ENCODE assay signal across 8 cellular contexts in genomic region chr6:52284460-52285173, GRCh38. TPM values are rescaled to one million over a fixed set of nuclear protein-coding genes. Genes with fewer than 3 reads are reported as not detected.
DNase-seq lines count a peak whose midpoint lies in the region; ATAC-seq and TF ChIP-seq lines count a peak whose summit lies in the region.

TSS of gene MCM3 (minus strand) at chr6:52284742. CDS start at chr6:52284674, 68 bp downstream.

- no peak; the same call in 1 of the 2 replicates for TF ChIP-seq EP300 in Ishikawa (IDR thresholded peaks at IDR 0.05; ENCODE audit: borderline replicate concordance)

- H3K36me3 ChIP-seq in PC-3 (ENCODE audit: low read depth, low read length) (peaks cover 35% of the 10 kb centered on the region), mucosa of rectum (ENCODE audit: control insufficient read depth in 2 of 2, insufficient read depth in 2 of 2, low read length in 2 of 2) (peaks cover 19 to 26% of the 10 kb centered on the region in 2 donors)

- H3K27me3 ChIP-seq in PC-3 (ENCODE audit: low read length) (no peaks in the 10 kb centered on the region), mucosa of rectum (ENCODE audit: control insufficient read depth in 2 of 2, insufficient read depth in 2 of 2, low read length in 2 of 2) (no peaks in the 10 kb centered on the region)

- peak; percentile 80 for TF ChIP-seq POLR2A in erythroblast (IDR thresholded peaks at IDR 0.05; ENCODE audit: low read length)

- H2AFZ ChIP-seq in PC-3 (ENCODE audit: low read length) = peak within 1 kb of the TSS; percentile 89

- intact Hi-C loops in PC-3 (cut with micrococcal nuclease) = loop anchor here (1.0 to 2.0 kb wide), 4 partner anchors 12 to 378 kb away; no protein-coding TSS in a partner anchor

- no peak for TF ChIP-seq RAD21 in Ishikawa (IDR thresholded peaks at IDR 0.05; ENCODE audit: low read depth)

- POLR2A ChIA-PET in PC-3 (lab: Charles Lee; ENCODE audit: unreplicated experiment) = interaction anchor here (0.5 to 0.6 kb wide), 3 partner anchors 62 to 135 kb away, joined by 3 to 8 read pairs (median 3); no protein-coding TSS in a partner anchor

- CTCF ChIA-PET in PC-3 (lab: Charles Lee) = interaction anchor here (0.5 to 2.2 kb wide), 5 partner anchors 8 to 123 kb away, joined by 3 to 17 read pairs (median 7); no protein-coding TSS in a partner anchor

- BruUV-seq in PC-3 (replicated peaks; lab: Mats Ljungman, UMichigan) = no TSS peak

- ATAC-seq in GM21576 (IDR thresholded peaks at IDR 0.05; ENCODE audit: unreplicated experiment) (peak; percentile 98), PC-3 (peak; percentile 98)

- H3K9me2 ChIP-seq in PC-3 (replicated peaks; ENCODE audit: low read length) = no peaks in the 10 kb centered on the region

- peak; percentile 100 for DNase-seq in DMS114 treated with DMSO at 0.1 percent for 48 hours (lab: John Stamatoyannopoulos, UW; ENCODE audit: unreplicated experiment)
- DNase-seq in PC-3 = peak; percentile 99
- peak; percentile 92 for DNase-seq in activated T-cell treated with anti-CD3 and anti-CD28 coated beads for 48 hours (ENCODE audit: low read depth)
- peak; percentile 98 to 99 for DNase-seq in erythroblast (lab: John Stamatoyannopoulos, UW)
- peak; percentile 94 for DNase-seq in stimulated activated CD8-positive, alpha-beta memory T cell treated with anti-CD3 and anti-CD28 coated beads, Interleukin-4, amount 100 ng/mL, for 48 hours

- no peak for TF ChIP-seq CTCF in PC-3 (conservative IDR thresholded peaks at IDR 0.05; ENCODE audit: low read depth, low read length)

- peak within 1 kb of the TSS; percentile 93 for H3K4me3 ChIP-seq in PC-3 (ENCODE audit: low read length)
- H3K4me3 ChIP-seq in mucosa of rectum (ENCODE audit: low read length in 2 of 2) = peak within 1 kb of the TSS; percentile 87 to 92

- H3K4me2 ChIP-seq in PC-3 (ENCODE audit: low read length) = peak within 1 kb of the TSS; percentile 92

- H3F3A ChIP-seq in PC-3 (ENCODE audit: low read length, unreplicated experiment) = no peaks in the 10 kb centered on the region

- H3K4me1 ChIP-seq in PC-3 (ENCODE audit: insufficient read depth, low read length) (peaks cover 22% of the 10 kb centered on the region), mucosa of rectum (ENCODE audit: control insufficient read depth in 2 of 2, insufficient read depth in 2 of 2, low read length in 2 of 2) (peaks cover 0 to 14% of the 10 kb centered on the region in 2 donors)

- H3K79me2 ChIP-seq in PC-3 (ENCODE audit: low read length) = peaks cover 49% of the 10 kb centered on the region

- no peaks in the 10 kb centered on the region for H3K9me3 ChIP-seq in PC-3 (ENCODE audit: low read length)
- no peaks in the 10 kb centered on the region for H3K9me3 ChIP-seq in mucosa of rectum (ENCODE audit: control insufficient read depth in 2 of 2, low read length in 2 of 2)

- peaks cover 23% of the 10 kb centered on the region; the same call in 1 of the 2 replicates for H4K20me1 ChIP-seq in PC-3 (ENCODE audit: low read length)

- H3K27ac ChIP-seq in PC-3 (ENCODE audit: low read length) (peak within 1 kb of the TSS; percentile 62), mucosa of rectum (ENCODE audit: low read depth in 2 of 2, low read length in 2 of 2) (peak within 1 kb of the TSS; percentile 34 to 57)

- H3K9ac ChIP-seq in PC-3 (ENCODE audit: low read length) (peak within 1 kb of the TSS; percentile 98), mucosa of rectum (ENCODE audit: low read depth in 1 of 2, low read length in 2 of 2) (peak within 1 kb of the TSS; percentile 74 to 80)

TF ChIP-seq in Ishikawa, 13 proteins besides CTCF, POLR2A, EP300 and RAD21:
- TF ChIP-seq MAX (IDR thresholded peaks at IDR 0.05) (peak; percentile 88), CREB1 (IDR thresholded peaks at IDR 0.05; ENCODE audit: low read depth) (0 out of 2 replicates have a peak, but pooled peaks have one; percentile 31), TAF1 (IDR thresholded peaks at IDR 0.05; ENCODE audit: low read depth) (no peak), ZBTB7A (IDR thresholded peaks at IDR 0.05; ENCODE audit: low read depth) (no peak), YY1 (IDR thresholded peaks at IDR 0.05; ENCODE audit: low read depth) (0 out of 2 replicates have a peak, but pooled peaks have one; percentile 12), TCF12 (IDR thresholded peaks at IDR 0.05; ENCODE audit: low read depth) (0 out of 2 replicates have a peak, but pooled peaks have one; percentile 9)

RNA-seq across cellular contexts. Expression of gene MCM3, which starts in this region (rescaled TPM):
- total RNA-seq in PC-3 (2014; rRNA removed) = 201 and 203 TPM in 2 replicates

Comparison
In these comparisons a context has a peak if more than half of its experiments do, and no peak if none do; other contexts are left out.
1. Peak in every context shown above with its lines: DNase-seq, ATAC-seq, H3K4me3 ChIP-seq and H3K27ac ChIP-seq.